Comparison of ENCODE assay signal across 8 cellular contexts in the genomic region with DNA sequence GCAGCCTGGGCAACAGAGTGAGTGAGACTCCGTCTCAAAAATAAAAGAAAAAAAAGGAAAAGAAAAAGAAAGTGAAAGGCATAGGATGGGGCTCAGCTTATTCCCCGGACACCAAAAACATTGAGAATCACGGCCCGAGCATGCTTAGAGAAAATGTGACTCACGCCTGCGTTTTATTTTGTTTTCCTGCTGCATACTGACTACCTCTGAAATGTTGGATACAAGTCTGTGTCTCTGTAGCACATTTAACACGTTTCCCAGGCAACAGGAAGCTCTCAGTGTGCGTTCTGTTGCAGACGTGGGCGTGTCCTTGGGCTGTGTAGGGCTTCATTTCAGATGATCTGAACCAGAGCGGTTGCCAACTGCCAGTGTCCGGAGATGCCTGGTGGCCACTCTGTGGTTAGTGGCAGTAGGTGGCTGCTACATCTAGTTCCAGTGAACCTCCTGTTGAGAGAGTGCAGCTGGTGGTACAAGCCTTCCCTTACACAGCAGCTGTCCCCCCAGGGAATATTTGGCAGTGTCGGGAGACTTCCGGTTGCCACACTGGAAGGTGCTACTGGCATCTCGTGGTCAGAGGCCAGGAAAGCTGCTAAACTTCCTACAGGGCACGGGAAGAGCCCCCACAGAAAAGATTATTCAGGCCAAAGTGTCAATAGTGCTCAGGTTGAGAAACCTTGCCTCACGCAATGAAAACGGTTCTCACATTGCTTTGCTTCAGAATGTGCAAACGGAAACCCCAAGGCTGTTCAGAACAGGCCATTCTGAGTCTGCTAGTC. TPM values are rescaled to one million over a fixed set of nuclear protein-coding genes. Genes with fewer than 3 reads are reported as not detected.
DNase-seq lines count a peak whose midpoint lies in the region; ATAC-seq, FAIRE-seq and TF ChIP-seq lines count a peak whose summit lies in the region.

No MANE protein-coding gene starts in this region.

- ATAC-seq in foreskin keratinocyte, result peak; percentile 92

- H3K27me3 ChIP-seq in foreskin keratinocyte, result peaks cover 27% of the 10 kb centered on the region

- intact Hi-C loops in posterior cingulate gyrus (cut with DNase I), result no loop called here

- TF ChIP-seq CTCF in foreskin keratinocyte (conservative IDR thresholded peaks at IDR 0.05), result no peak

- H3K27ac ChIP-seq in foreskin keratinocyte, result no peak overlapping the region

- FAIRE-seq in urothelium cell line (lab: Jason Lieb, UNC), result no peak

- H3K4me1 ChIP-seq in foreskin keratinocyte, result peaks cover 11% of the 10 kb centered on the region

- peak; percentile 36 to 39 for DNase-seq in SHP77 (lab: John Stamatoyannopoulos, UW)
- DNase-seq in SHP77 treated with DMSO at 0.1 percent for 48 hours (lab: John Stamatoyannopoulos, UW), result no peak
- peak; percentile 58 for DNase-seq in HPDE6-E6E7 (ENCODE audit: extremely low spot score)
- DNase-seq in RPMI7951 (ENCODE audit: low read depth), result peak; percentile 93
- DNase-seq in activated gamma-delta T cell treated with anti-CD3 and anti-CD28 coated beads, Interleukin-2, amount 50 U/mL, for 16 hours (ENCODE audit: low read depth), result peak; percentile 29
- DNase-seq in foreskin keratinocyte, result peak; percentile 79 to 83
- peak in 9 of 10 donors; percentile 34 to 93 (median 64) for DNase-seq in posterior cingulate gyrus
- peak; percentile 27 for DNase-seq in urothelium cell line (ENCODE audit: low spot score)

RNA-seq across cellular contexts. Expression of gene SLC51A, which starts 3.0 kb away (rescaled TPM):
- not detected in 2 replicates for total RNA-seq in RPMI7951 (2014; rRNA removed; shearing (Covaris generic))
- not detected in 2 replicates for total RNA-seq in foreskin keratinocyte
- polyA plus RNA-seq in foreskin keratinocyte, result not detected in 2 replicates

RNA-seq across cellular contexts. Expression of gene ZDHHC19, which starts 8.2 kb away (rescaled TPM):
- total RNA-seq in RPMI7951 (2014; rRNA removed; shearing (Covaris generic)), result not detected in 2 replicates
- not detected in 2 replicates for total RNA-seq in foreskin keratinocyte
- polyA plus RNA-seq in foreskin keratinocyte, result not detected in 2 replicates
